28 cellular contexts compared by ENCODE assay signal in genomic region chr13:110393761-110394160, GRCh38.
DNase-seq lines count a peak whose midpoint lies in the region; ATAC-seq and TF ChIP-seq lines count a peak whose summit lies in the region.
"Had no signal": no experiment of that assay in that cellular context is flagged by ENCODE, and none has a peak within 500 bp of the region (broad histone marks: within the 10 kb centered on the region; RNA-seq: fewer than 3 reads in every experiment).

No MANE protein-coding gene starts in this region.

- no peak for TF ChIP-seq POLR2A in heart left ventricle (IDR thresholded peaks at IDR 0.05)
- TF ChIP-seq POLR2A in esophagus muscularis mucosa (IDR thresholded peaks at IDR 0.05; ENCODE audit: low read depth), result no peak
- TF ChIP-seq POLR2A in uterus (IDR thresholded peaks at IDR 0.05), result no peak

- TF ChIP-seq EP300 in esophagus muscularis mucosa (IDR thresholded peaks at IDR 0.05), result no peak

- ATAC-seq in heart left ventricle (no peak), Right ventricle myocardium superior (ENCODE audit: poor library complexity) (no peak)
- ATAC-seq: activated CD8-positive, alpha-beta T cell treated with anti-CD3 and anti-CD28 coated beads, Interleukin-2, amount 10 ng/mL, durations not matched to agents 7 days and 5 days; left lobe of liver; naive thymus-derived CD8-positive, alpha-beta T cell; SK-N-SH treated with all-trans-retinoic acid at 6 μM for 48 hours had no signal

- H3K4me1 ChIP-seq in heart left ventricle (peaks cover 0 to 81% (median 56%) of the 10 kb centered on the region in 12 donors), esophagus muscularis mucosa (peaks cover 63 to 94% (median 91%) of the 10 kb centered on the region in 4 donors), uterus (peaks cover 16 to 35% of the 10 kb centered on the region in 2 donors)

- DNase-seq in heart left ventricle (no peak), Right ventricle myocardium superior (no peak), esophagus muscularis mucosa (ENCODE audit: extremely low spot score) (no peak), osteocyte (ENCODE audit: extremely low spot score, unreplicated experiment) (no peak), uterus (no peak), OCI-M1 (lab: John Stamatoyannopoulos, UW) (no peak), DMS53 (lab: John Stamatoyannopoulos, UW) (no peak)
- DNase-seq in activated T-cell treated with anti-CD3 and anti-CD28 coated beads, Interleukin-2, amount 50 U/mL, for 24 hours, result no peak
- DNase-seq: activated CD8-positive, alpha-beta T cell treated with anti-CD3 and anti-CD28 coated beads, Interleukin-2, amount 10 ng/mL, durations not matched to agents 7 days and 5 days; activated effector memory CD4-positive, alpha-beta T cell treated with anti-CD3 and anti-CD28 coated beads, Interleukin-2, amount 50 U/mL, for 16 hours; activated naive CD8-positive, alpha-beta T cell treated with anti-CD3 and anti-CD28 coated beads, Interleukin-2, amount 10 ng/mL, durations not matched to agents 7 days and 5 days; activated T-cell treated with anti-CD3 and anti-CD28 coated beads for 4 hours; foreskin fibroblast; hypothalamus; immature natural killer cell; Karpas-422; MV-4-11; naive thymus-derived CD8-positive, alpha-beta T cell; NCI-H1694; occipital lobe; retina; RPMI8226; spleen; T-helper 2 cell had no signal

- peaks cover 27% of the 10 kb centered on the region for H3K36me3 Mint-ChIP-seq in osteocyte (ENCODE audit: unreplicated experiment)
- no peaks in the 10 kb centered on the region for H3K36me3 Mint-ChIP-seq in activated T-cell treated with anti-CD3 and anti-CD28 coated beads, Interleukin-2, amount 50 U/mL, for 24 hours (ENCODE audit: low read depth)
- H3K36me3 Mint-ChIP-seq: activated naive CD8-positive, alpha-beta T cell treated with anti-CD3 and anti-CD28 coated beads, Interleukin-2, amount 10 ng/mL, durations not matched to agents 7 days and 5 days; immature natural killer cell had no signal

- H3K27me3 ChIP-seq in heart left ventricle, result peaks cover 0 to 4% (median 0%) of the 10 kb centered on the region in 9 donors
- no peaks in the 10 kb centered on the region for H3K27me3 ChIP-seq in esophagus muscularis mucosa
- H3K27me3 ChIP-seq in uterus, result no peaks in the 10 kb centered on the region

- 96 to 99% (median 97%) methylated on average over 4 of the region's 4 CpGs for WGBS in heart left ventricle, 4 donors
- 95% methylated on average over 4 of the region's 4 CpGs for WGBS in esophagus muscularis mucosa

- no peaks in the 10 kb centered on the region for H3K27me3 Mint-ChIP-seq in osteocyte (ENCODE audit: unreplicated experiment)
- peaks cover 91% of the 10 kb centered on the region for H3K27me3 Mint-ChIP-seq in activated T-cell treated with anti-CD3 and anti-CD28 coated beads, Interleukin-2, amount 50 U/mL, for 24 hours

- intact Hi-C loops in heart left ventricle (cut with DNase I), result no loop called here
- intact Hi-C loops in Right ventricle myocardium superior (cut with DNase I), result no loop called here
- intact Hi-C loops in esophagus muscularis mucosa (cut with DNase I), result no loop called here
- intact Hi-C loops in uterus (cut with DNase I; ENCODE audit: low total_unique reads), result no loop called here

- H3K27ac ChIP-seq in heart left ventricle (peak overlapping the region in 7 of 12 donors; percentile 43 to 93 (median 85)), esophagus muscularis mucosa (replicated peaks in 1 of 4) (peak overlapping the region; percentile 87 to 95 (median 91)), uterus (peak overlapping the region; percentile 96 to 98)
- H3K27ac ChIP-seq: 22Rv1 had no signal

- H3K4me1 Mint-ChIP-seq in osteocyte (ENCODE audit: unreplicated experiment), result peaks cover 99% of the 10 kb centered on the region
- H3K4me1 Mint-ChIP-seq in activated T-cell treated with anti-CD3 and anti-CD28 coated beads, Interleukin-2, amount 50 U/mL, for 24 hours (ENCODE audit: low read depth), result peaks cover 1% of the 10 kb centered on the region
- H3K4me1 Mint-ChIP-seq: central memory CD8-positive, alpha-beta T cell; immature natural killer cell had no signal

- no peak for TF ChIP-seq CTCF in heart left ventricle (IDR thresholded peaks at IDR 0.05)
- TF ChIP-seq CTCF in esophagus muscularis mucosa (IDR thresholded peaks at IDR 0.05), result no peak
- TF ChIP-seq CTCF in osteocyte (IDR thresholded peaks at IDR 0.05), result no peak
- no peak for TF ChIP-seq CTCF in uterus (IDR thresholded peaks at IDR 0.05)

- peak overlapping the region; percentile 98 for H3K27ac Mint-ChIP-seq in osteocyte (ENCODE audit: unreplicated experiment)
- H3K27ac Mint-ChIP-seq in activated T-cell treated with anti-CD3 and anti-CD28 coated beads, Interleukin-2, amount 50 U/mL, for 24 hours, result no peak overlapping the region
- H3K27ac Mint-ChIP-seq: activated CD8-positive, alpha-beta T cell treated with anti-CD3 and anti-CD28 coated beads, Interleukin-2, amount 10 ng/mL, durations not matched to agents 7 days and 5 days; activated naive CD8-positive, alpha-beta T cell treated with anti-CD3 and anti-CD28 coated beads, Interleukin-2, amount 10 ng/mL, durations not matched to agents 7 days and 5 days; immature natural killer cell; naive thymus-derived CD8-positive, alpha-beta T cell had no signal

- H3K9me3 ChIP-seq in heart left ventricle, result no peaks in the 10 kb centered on the region
- no peaks in the 10 kb centered on the region for H3K9me3 ChIP-seq in esophagus muscularis mucosa
- H3K9me3 ChIP-seq in uterus, result no peaks in the 10 kb centered on the region
- H3K9me3 ChIP-seq: spleen had no signal

- H3K9me3 Mint-ChIP-seq in osteocyte (ENCODE audit: unreplicated experiment), result no peaks in the 10 kb centered on the region
- H3K9me3 Mint-ChIP-seq in activated T-cell treated with anti-CD3 and anti-CD28 coated beads, Interleukin-2, amount 50 U/mL, for 24 hours, result no peaks in the 10 kb centered on the region
- H3K9me3 Mint-ChIP-seq: central memory CD8-positive, alpha-beta T cell; immature natural killer cell had no signal

- peaks cover 0 to 3% (median 0%) of the 10 kb centered on the region in 9 donors for H3K36me3 ChIP-seq in heart left ventricle
- peaks cover 0 to 7% (median 3%) of the 10 kb centered on the region in 4 donors for H3K36me3 ChIP-seq in esophagus muscularis mucosa
- H3K36me3 ChIP-seq in uterus, result no peaks in the 10 kb centered on the region

- H3K4me3 ChIP-seq in heart left ventricle (no peak overlapping the region), esophagus muscularis mucosa (no peak overlapping the region), uterus (no peak overlapping the region)
- H3K4me3 ChIP-seq: spleen had no signal

- H3K4me3 Mint-ChIP-seq in osteocyte (ENCODE audit: unreplicated experiment), result no peak overlapping the region
- H3K4me3 Mint-ChIP-seq in activated T-cell treated with anti-CD3 and anti-CD28 coated beads, Interleukin-2, amount 50 U/mL, for 24 hours, result no peak overlapping the region
- H3K4me3 Mint-ChIP-seq: activated CD8-positive, alpha-beta T cell treated with anti-CD3 and anti-CD28 coated beads, Interleukin-2, amount 10 ng/mL, durations not matched to agents 7 days and 5 days; activated naive CD8-positive, alpha-beta T cell treated with anti-CD3 and anti-CD28 coated beads, Interleukin-2, amount 10 ng/mL, durations not matched to agents 7 days and 5 days; central memory CD8-positive, alpha-beta T cell; immature natural killer cell; naive thymus-derived CD8-positive, alpha-beta T cell had no signal
